37 cellular contexts compared by ENCODE assay signal in the genomic region with DNA sequence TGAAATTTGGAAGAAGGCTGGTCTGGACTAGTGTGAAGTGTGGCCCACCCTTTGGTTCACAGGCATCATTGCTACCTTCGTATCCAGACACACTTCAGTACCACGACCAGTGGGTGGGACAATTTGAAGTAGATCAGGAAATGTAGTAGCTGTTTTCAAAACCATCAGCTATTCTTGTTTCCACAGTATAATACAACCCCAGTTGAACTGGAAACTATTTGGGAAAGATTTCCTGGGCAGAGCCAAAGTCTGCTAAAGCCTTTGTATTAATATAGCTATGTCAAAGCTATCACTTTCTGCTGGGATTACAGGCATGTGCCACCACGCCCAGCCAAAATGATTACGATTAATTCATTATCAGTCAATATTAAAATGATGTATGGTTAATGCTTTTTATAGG.
"Had no signal": no experiment of that assay in that cellular context is flagged by ENCODE, and none has a peak within 500 bp of the region (broad histone marks: within the 10 kb centered on the region; RNA-seq: fewer than 3 reads in every experiment).

No MANE protein-coding gene starts in this region.

- H3K27me3 ChIP-seq: adrenal gland, ascending aorta, body of pancreas, brain microvascular endothelial cell, breast epithelium, cardiac muscle cell had no signal

- H3K36me3 Mint-ChIP-seq: activated naive CD4-positive, alpha-beta T cell treated with anti-CD3 and anti-CD28 coated beads, Interleukin-2, amount 10 ng/mL, durations not matched to agents 7 days and 5 days; activated naive CD4-positive, alpha-beta T cell treated with anti-CD3 and anti-CD28 coated beads, Interleukin-2, amount 50 U/mL, for 24 hours; activated naive CD4-positive, alpha-beta T cell treated with anti-CD3 and anti-CD28 coated beads, Interleukin-2, amount 50 U/mL, for 72 hours; activated naive CD8-positive, alpha-beta T cell; activated naive CD8-positive, alpha-beta T cell treated with anti-CD3 and anti-CD28 coated beads for 36 hours; activated naive CD8-positive, alpha-beta T cell treated with anti-CD3 and anti-CD28 coated beads, Interleukin-2, amount 10 ng/mL, durations not matched to agents 7 days and 5 days; brain had no signal

- H3K9me3 ChIP-seq: adrenal gland, ascending aorta, body of pancreas, breast epithelium had no signal

- H3K4me1 ChIP-seq: adrenal gland, body of pancreas, breast epithelium had no signal

- H3K9me3 Mint-ChIP-seq: activated naive CD4-positive, alpha-beta T cell treated with anti-CD3 and anti-CD28 coated beads for 36 hours; activated naive CD4-positive, alpha-beta T cell treated with anti-CD3 and anti-CD28 coated beads, Interleukin-2, amount 10 ng/mL, durations not matched to agents 7 days and 5 days; activated naive CD4-positive, alpha-beta T cell treated with anti-CD3 and anti-CD28 coated beads, Interleukin-2, amount 50 U/mL, for 24 hours; activated naive CD4-positive, alpha-beta T cell treated with anti-CD3 and anti-CD28 coated beads, Interleukin-2, amount 50 U/mL, for 72 hours; activated naive CD8-positive, alpha-beta T cell treated with anti-CD3 and anti-CD28 coated beads for 36 hours; activated naive CD8-positive, alpha-beta T cell treated with anti-CD3 and anti-CD28 coated beads, Interleukin-2, amount 10 ng/mL, durations not matched to agents 7 days and 5 days; activated naive CD8-positive, alpha-beta T cell treated with anti-CD3 and anti-CD28 coated beads, Interleukin-2, amount 50 U/mL, for 24 hours; activated T-cell treated with anti-CD3 and anti-CD28 coated beads, Interleukin-2, amount 50 U/mL, for 24 hours; activated T-cell treated with anti-CD3 and anti-CD28 coated beads, Interleukin-2, amount 50 U/mL, for 72 hours; activated T-helper 1 cell treated with anti-CD3 and anti-CD28 coated beads, Interleukin-12 subunit alpha, Interleukin-12 subunit beta, Interleukin-2, Interleukin-4 antibody, amounts not matched to agents 30 ng/mL and 10 ng/mL and 1 ng/mL, durations not matched to agents 14 hours and 24 hours and 36 hours; activated T-helper 17 cell treated with anti-CD3 and anti-CD28 coated beads, Interleukin-2, amount 50 U/mL, for 72 hours; activated T-helper 2 cell treated with anti-CD3 and anti-CD28 coated beads, Interferon-gamma antibody, Interleukin-2, Interleukin-4, amounts not matched to agents 10 μg/mL and 5 μg/mL and 100 μg/mL, durations not matched to agents 14 hours and 24 hours and 36 hours; brain; central memory CD8-positive, alpha-beta T cell had no signal

- DNase-seq: activated effector memory CD4-positive, alpha-beta T cell treated with anti-CD3 and anti-CD28 coated beads, Interleukin-2, amount 50 U/mL, for 16 hours; activated effector memory CD4-positive, alpha-beta T cell treated with Interleukin-2 at 50 U/mL for 16 hours; activated gamma-delta T cell; activated gamma-delta T cell treated with Interleukin-2 at 50 U/mL for 16 hours; activated naive CD4-positive, alpha-beta T cell; activated naive CD4-positive, alpha-beta T cell treated with anti-CD3 and anti-CD28 coated beads for 36 hours; activated naive CD4-positive, alpha-beta T cell treated with anti-CD3 and anti-CD28 coated beads, Interleukin-2, amount 10 ng/mL, durations not matched to agents 7 days and 5 days; activated naive CD4-positive, alpha-beta T cell treated with anti-CD3 and anti-CD28 coated beads, Interleukin-2, amount 50 U/mL, for 16 hours; activated naive CD4-positive, alpha-beta T cell treated with Interleukin-2 at 50 U/mL for 16 hours; activated naive CD8-positive, alpha-beta T cell treated with anti-CD3 and anti-CD28 coated beads for 36 hours; activated naive CD8-positive, alpha-beta T cell treated with anti-CD3 and anti-CD28 coated beads, Interleukin-2, amount 10 ng/mL, durations not matched to agents 7 days and 5 days; activated naive CD8-positive, alpha-beta T cell treated with anti-CD3 and anti-CD28 coated beads, Interleukin-2, amount 50 U/mL, for 24 hours; activated T-cell treated with anti-CD3 and anti-CD28 coated beads, Interleukin-2, amount 50 U/mL, for 1 hour; activated T-cell treated with anti-CD3 and anti-CD28 coated beads, Interleukin-2, amount 50 U/mL, for 24 hours; activated T-cell treated with anti-CD3 and anti-CD28 coated beads, Interleukin-2, amount 50 U/mL, for 48 hours; activated T-cell treated with anti-CD3 and anti-CD28 coated beads, Interleukin-2, amount 50 U/mL, for 72 hours; adrenal gland; amniotic stem cell; amygdala; anterior cingulate cortex; aorta; body of pancreas; brain microvascular endothelial cell; caudate nucleus; central memory CD4-positive, alpha-beta T cell; cerebellar nuclear complex had no signal

- H3K27ac ChIP-seq: adrenal gland, ascending aorta, body of pancreas, brain microvascular endothelial cell, breast epithelium, cardiac muscle cell had no signal

- H3K4me3 ChIP-seq: adrenal gland, ascending aorta, body of pancreas, breast epithelium, cardiac muscle cell had no signal

- H3K4me3 Mint-ChIP-seq: activated naive CD4-positive, alpha-beta T cell treated with anti-CD3 and anti-CD28 coated beads for 36 hours; activated naive CD4-positive, alpha-beta T cell treated with anti-CD3 and anti-CD28 coated beads, Interleukin-2, amount 10 ng/mL, durations not matched to agents 7 days and 5 days; activated naive CD4-positive, alpha-beta T cell treated with anti-CD3 and anti-CD28 coated beads, Interleukin-2, amount 50 U/mL, for 24 hours; activated naive CD8-positive, alpha-beta T cell; activated naive CD8-positive, alpha-beta T cell treated with anti-CD3 and anti-CD28 coated beads for 36 hours; activated naive CD8-positive, alpha-beta T cell treated with anti-CD3 and anti-CD28 coated beads, Interleukin-2, amount 10 ng/mL, durations not matched to agents 7 days and 5 days; activated naive CD8-positive, alpha-beta T cell treated with anti-CD3 and anti-CD28 coated beads, Interleukin-2, amount 50 U/mL, for 24 hours; activated T-cell treated with anti-CD3 and anti-CD28 coated beads, Interleukin-2, amount 50 U/mL, for 24 hours; activated T-cell treated with anti-CD3 and anti-CD28 coated beads, Interleukin-2, amount 50 U/mL, for 72 hours; activated T-helper 1 cell treated with anti-CD3 and anti-CD28 coated beads, Interleukin-12 subunit alpha, Interleukin-12 subunit beta, Interleukin-2, Interleukin-4 antibody, amounts not matched to agents 30 ng/mL and 10 ng/mL and 1 ng/mL, durations not matched to agents 14 hours and 24 hours and 36 hours; activated T-helper 17 cell treated with anti-CD3 and anti-CD28 coated beads, Interleukin-2, amount 50 U/mL, for 72 hours; brain; central memory CD8-positive, alpha-beta T cell had no signal

- ATAC-seq: activated naive CD4-positive, alpha-beta T cell treated with anti-CD3 and anti-CD28 coated beads, Interleukin-2, amount 50 U/mL, for 72 hours; activated naive CD8-positive, alpha-beta T cell treated with anti-CD3 and anti-CD28 coated beads, Interleukin-2, amount 50 U/mL, for 24 hours; activated T-cell treated with anti-CD3 and anti-CD28 coated beads, Interleukin-2, amount 50 U/mL, for 72 hours; activated T-helper 17 cell treated with anti-CD3 and anti-CD28 coated beads, Interleukin-2, amount 50 U/mL, for 72 hours; body of pancreas had no signal

- H3K27ac Mint-ChIP-seq: activated naive CD4-positive, alpha-beta T cell treated with anti-CD3 and anti-CD28 coated beads for 36 hours; activated naive CD4-positive, alpha-beta T cell treated with anti-CD3 and anti-CD28 coated beads, Interleukin-2, amount 10 ng/mL, durations not matched to agents 7 days and 5 days; activated naive CD4-positive, alpha-beta T cell treated with anti-CD3 and anti-CD28 coated beads, Interleukin-2, amount 50 U/mL, for 24 hours; activated naive CD4-positive, alpha-beta T cell treated with anti-CD3 and anti-CD28 coated beads, Interleukin-2, amount 50 U/mL, for 72 hours; activated naive CD8-positive, alpha-beta T cell; activated naive CD8-positive, alpha-beta T cell treated with anti-CD3 and anti-CD28 coated beads for 36 hours; activated naive CD8-positive, alpha-beta T cell treated with anti-CD3 and anti-CD28 coated beads, Interleukin-2, amount 10 ng/mL, durations not matched to agents 7 days and 5 days; activated naive CD8-positive, alpha-beta T cell treated with anti-CD3 and anti-CD28 coated beads, Interleukin-2, amount 50 U/mL, for 24 hours; activated T-cell treated with anti-CD3 and anti-CD28 coated beads, Interleukin-2, amount 50 U/mL, for 24 hours; activated T-cell treated with anti-CD3 and anti-CD28 coated beads, Interleukin-2, amount 50 U/mL, for 72 hours; activated T-helper 1 cell treated with anti-CD3 and anti-CD28 coated beads, Interleukin-12 subunit alpha, Interleukin-12 subunit beta, Interleukin-2, Interleukin-4 antibody, amounts not matched to agents 30 ng/mL and 10 ng/mL and 1 ng/mL, durations not matched to agents 14 hours and 24 hours and 36 hours; activated T-helper 17 cell treated with anti-CD3 and anti-CD28 coated beads, Interleukin-2, amount 50 U/mL, for 72 hours; activated T-helper 2 cell treated with anti-CD3 and anti-CD28 coated beads, Interferon-gamma antibody, Interleukin-2, Interleukin-4, amounts not matched to agents 10 μg/mL and 5 μg/mL and 100 μg/mL, durations not matched to agents 14 hours and 24 hours and 36 hours; brain had no signal

- H3K36me3 ChIP-seq: adrenal gland, ascending aorta, brain microvascular endothelial cell, breast epithelium, cardiac muscle cell had no signal

- H3K4me1 Mint-ChIP-seq: activated naive CD4-positive, alpha-beta T cell treated with anti-CD3 and anti-CD28 coated beads, Interleukin-2, amount 10 ng/mL, durations not matched to agents 7 days and 5 days; activated naive CD4-positive, alpha-beta T cell treated with anti-CD3 and anti-CD28 coated beads, Interleukin-2, amount 50 U/mL, for 24 hours; activated naive CD8-positive, alpha-beta T cell treated with anti-CD3 and anti-CD28 coated beads for 36 hours; activated naive CD8-positive, alpha-beta T cell treated with anti-CD3 and anti-CD28 coated beads, Interleukin-2, amount 50 U/mL, for 24 hours; activated T-helper 17 cell treated with anti-CD3 and anti-CD28 coated beads, Interleukin-2, amount 50 U/mL, for 72 hours; central memory CD8-positive, alpha-beta T cell had no signal
